Comparison of ENCODE assay signal across 10 cellular contexts in genomic region chr3:14391033-14391432, GRCh38. TPM values are rescaled to one million over a fixed set of nuclear protein-coding genes. Genes with fewer than 3 reads are reported as not detected.
A peak's percentile ranks its signal among the peaks of the same experiment; 100 is the strongest.
DNase-seq lines count a peak whose midpoint lies in the region; ATAC-seq, FAIRE-seq and TF ChIP-seq lines count a peak whose summit lies in the region.
"Had no signal": no experiment of that assay in that cellular context is flagged by ENCODE, and none has a peak within 500 bp of the region (broad histone marks: within the 10 kb centered on the region; RNA-seq: fewer than 3 reads in every experiment).

No MANE protein-coding gene starts in this region.

- H3K4me1 ChIP-seq in astrocyte (ENCODE audit: insufficient read depth, low read length) = no peaks in the 10 kb centered on the region
- H3K4me1 ChIP-seq in right lobe of liver = peaks cover 0 to 11% (median 2%) of the 10 kb centered on the region in 4 donors
- H3K4me1 ChIP-seq in CD8-positive, alpha-beta memory T cell (ENCODE audit: insufficient read depth, low read length) = no peaks in the 10 kb centered on the region
- H3K4me1 ChIP-seq: Caco-2 had no signal

- H3K27me3 ChIP-seq in astrocyte (ENCODE audit: insufficient read depth, low read length) (peaks cover 9% of the 10 kb centered on the region), right lobe of liver (no peaks in the 10 kb centered on the region)
- H3K27me3 ChIP-seq in CD8-positive, alpha-beta memory T cell (ENCODE audit: insufficient read depth, low read length, poor library complexity, severe bottlenecking) = no peaks in the 10 kb centered on the region

- H2AFZ ChIP-seq in astrocyte (ENCODE audit: low read depth, low read length) = no peak overlapping the region

- no peaks in the 10 kb centered on the region for H4K20me1 ChIP-seq in astrocyte (ENCODE audit: insufficient read depth, low read length)

- ATAC-seq in right lobe of liver (peak; percentile 89 to 97 (median 96)), GM21447 (IDR thresholded peaks at IDR 0.05; ENCODE audit: unreplicated experiment) (no peak)
- ATAC-seq: activated T-cell treated with anti-CD3 and anti-CD28 coated beads, Interleukin-2, amount 50 U/mL, for 4 hours had no signal

- intact Hi-C loops in right lobe of liver (cut with DNase I) = no loop called here

- H3K27ac ChIP-seq in astrocyte (ENCODE audit: low read depth, low read length) (no peak overlapping the region), right lobe of liver (no peak overlapping the region)
- H3K27ac ChIP-seq in CD8-positive, alpha-beta memory T cell (ENCODE audit: low read depth, low read length) = no peak overlapping the region

- TF ChIP-seq POLR2A in right lobe of liver (IDR thresholded peaks at IDR 0.05) = no peak

- no peaks in the 10 kb centered on the region for H3K36me3 Mint-ChIP-seq in astrocyte (ENCODE audit: low read depth, unreplicated experiment)
- no peaks in the 10 kb centered on the region for H3K36me3 Mint-ChIP-seq in CD8-positive, alpha-beta memory T cell

- no peak overlapping the region for H3K4me2 ChIP-seq in astrocyte (ENCODE audit: low read length)

- peak overlapping the region; percentile 16 for H3K9ac ChIP-seq in astrocyte (ENCODE audit: low read length)

- H3K4me3 Mint-ChIP-seq in astrocyte (ENCODE audit: unreplicated experiment) = no peak overlapping the region
- H3K4me3 Mint-ChIP-seq in CD8-positive, alpha-beta memory T cell = no peak overlapping the region
- H3K4me3 Mint-ChIP-seq: activated T-cell treated with anti-CD3 and anti-CD28 coated beads, Interleukin-2, amount 50 U/mL, for 4 hours had no signal

- no peak overlapping the region for H3K27ac Mint-ChIP-seq in astrocyte (ENCODE audit: unreplicated experiment)
- H3K27ac Mint-ChIP-seq in CD8-positive, alpha-beta memory T cell = no peak overlapping the region

- no peaks in the 10 kb centered on the region for H3K79me2 ChIP-seq in astrocyte (ENCODE audit: insufficient read depth, low read length)

- CTCF ChIA-PET in AG04449 (lab: Yijun Ruan, JAX) = interaction anchor here (1.1 to 2.1 kb wide), 3 partner anchors 16 to 187 kb away, joined by 5 to 8 read pairs (median 7); no protein-coding TSS in a partner anchor
- CTCF ChIA-PET in CD8-positive, alpha-beta memory T cell (lab: Charles Lee) = no interaction called here

- H3K36me3 ChIP-seq in astrocyte (ENCODE audit: insufficient read depth, low read length) = no peaks in the 10 kb centered on the region
- no peaks in the 10 kb centered on the region for H3K36me3 ChIP-seq in right lobe of liver
- H3K36me3 ChIP-seq in CD8-positive, alpha-beta memory T cell (ENCODE audit: insufficient read depth, low read length) = no peaks in the 10 kb centered on the region

- H3K4me3 ChIP-seq in AG04449 (ENCODE audit: low read depth, low read length) (no peak overlapping the region), astrocyte (ENCODE audit: insufficient read depth, low read depth, low read length) (no peak overlapping the region), right lobe of liver (no peak overlapping the region)
- no peak overlapping the region for H3K4me3 ChIP-seq in CD8-positive, alpha-beta memory T cell (ENCODE audit: low read length)

- POLR2A ChIA-PET in AG04449 (lab: Yijun Ruan, JAX) = interaction anchor here (1.0 kb wide), 1 partner anchor 11 kb away, joined by 3 read pairs; the partner anchor contains the start of gene SLC6A6
- POLR2A ChIA-PET in CD8-positive, alpha-beta memory T cell (lab: Charles Lee) = no interaction called here

- H3K27me3 Mint-ChIP-seq in astrocyte (ENCODE audit: low read depth, unreplicated experiment) = peaks cover 17% of the 10 kb centered on the region
- H3K27me3 Mint-ChIP-seq in CD8-positive, alpha-beta memory T cell = peaks cover 2 to 6% of the 10 kb centered on the region in 2 donors

- H3K9me3 Mint-ChIP-seq in astrocyte (ENCODE audit: unreplicated experiment) = no peaks in the 10 kb centered on the region
- no peaks in the 10 kb centered on the region for H3K9me3 Mint-ChIP-seq in CD8-positive, alpha-beta memory T cell
- H3K9me3 Mint-ChIP-seq: activated T-cell treated with anti-CD3 and anti-CD28 coated beads, Interleukin-2, amount 50 U/mL, for 4 hours had no signal

- DNase-seq in AG04449 (ENCODE audit: low read depth, low spot score) (peak; percentile 50), M059J (ENCODE audit: low read depth) (peak; percentile 47), astrocyte (ENCODE audit: low read depth) (peak; percentile 71), right lobe of liver (peak; percentile 57 to 82 (median 75)), activated gamma-delta T cell treated with Interleukin-2 at 50 U/mL for 16 hours (no peak)
- DNase-seq in CD8-positive, alpha-beta memory T cell = no peak
- no peak for DNase-seq in activated effector memory CD4-positive, alpha-beta T cell treated with Interleukin-2 at 50 U/mL for 16 hours
- DNase-seq: activated T-cell treated with anti-CD3 and anti-CD28 coated beads, Interleukin-2, amount 50 U/mL, for 4 hours had no signal

- FAIRE-seq in astrocyte (lab: Jason Lieb, UNC) = no peak

- no peak for TF ChIP-seq CTCF in AG04449 (IDR thresholded peaks at IDR 0.05; ENCODE audit: insufficient read depth, low read length, missing control alignments)
- no peak for TF ChIP-seq CTCF in astrocyte (IDR thresholded peaks at IDR 0.05; ENCODE audit: insufficient read depth, low read depth, low read length)
- no peak for TF ChIP-seq CTCF in right lobe of liver (IDR thresholded peaks at IDR 0.05)

- WGBS in right lobe of liver (ENCODE audit: insufficient coverage, low coverage, low lambda C conversion rate, missing lambda C conversion rate) = 9% methylated on average over 4 of the region's 4 CpGs

- H3K4me1 Mint-ChIP-seq in astrocyte (ENCODE audit: low read depth, unreplicated experiment) = peaks cover 7% of the 10 kb centered on the region
- H3K4me1 Mint-ChIP-seq in CD8-positive, alpha-beta memory T cell = no peaks in the 10 kb centered on the region

- H3K9me3 ChIP-seq in astrocyte (ENCODE audit: insufficient read depth, low read depth, low read length) = no peaks in the 10 kb centered on the region
- H3K9me3 ChIP-seq in right lobe of liver = no peaks in the 10 kb centered on the region
- H3K9me3 ChIP-seq in CD8-positive, alpha-beta memory T cell (ENCODE audit: low read length) = no peaks in the 10 kb centered on the region
- H3K9me3 ChIP-seq: Caco-2 had no signal

RNA-seq across cellular contexts. Expression of gene SLC6A6, which starts 11.4 kb away (rescaled TPM):
- 24.6 and 43.3 TPM in 2 replicates for total RNA-seq in M059J (2014; rRNA removed; shearing (Covaris generic))
- total RNA-seq in astrocyte (18.6 and 24.2 TPM in 2 replicates), right lobe of liver (1 to 10 TPM; 1.5 to 8.2 (median 4.1) TPM)
- 10 to 100 TPM; 44.5 to 44.6 TPM for total RNA-seq in CD8-positive, alpha-beta memory T cell
- 6.6 TPM for polyA plus RNA-seq in CD8-positive, alpha-beta memory T cell

Comparison
In these comparisons a context has a peak if more than half of its experiments do, and no peak if none do; other contexts are left out.
1. DNase-seq: peak in AG04449 (single experiment), M059J (single experiment), astrocyte (single experiment) and right lobe of liver (3 of 3); none in CD8-positive, alpha-beta memory T cell (0 of 5), activated effector memory CD4-positive, alpha-beta T cell treated with Interleukin-2 at 50 U/mL for 16 hours (single experiment) and activated gamma-delta T cell treated with Interleukin-2 at 50 U/mL for 16 hours (single experiment).